In genomic region chr2:108927936-108928659, GRCh38 we compare ENCODE assay signal across 8 cellular contexts.
DNase-seq lines count a peak whose midpoint lies in the region; ATAC-seq and TF ChIP-seq lines count a peak whose summit lies in the region.

No MANE protein-coding gene starts in this region.

- CTCF ChIA-PET in CD4-positive, alpha-beta memory T cell (lab: Charles Lee; ENCODE audit: partially characterized antibody) = interaction anchor here (0.7 to 7.7 kb wide), 27 partner anchors 8 to 582 kb away, joined by 3 to 104 read pairs (median 4); partner anchors contain the start of genes EDAR and SH3RF3

- H3K27me3 ChIP-seq in CD4-positive, alpha-beta memory T cell (ENCODE audit: insufficient read depth, low read length) = no peaks in the 10 kb centered on the region
- H3K27me3 ChIP-seq in GM23248 (replicated peaks; ENCODE audit: insufficient read depth) = peaks cover 68% of the 10 kb centered on the region

- no peak overlapping the region for H3K4me3 Mint-ChIP-seq in CD4-positive, alpha-beta memory T cell
- H3K4me3 Mint-ChIP-seq in activated T-cell treated with anti-CD3 and anti-CD28 coated beads, Interleukin-2, amount 50 U/mL, for 4 hours = no peak overlapping the region
- H3K4me3 Mint-ChIP-seq in progenitor cell of endocrine pancreas (ENCODE audit: low read depth) = no peak overlapping the region

- no peaks in the 10 kb centered on the region for H3K36me3 Mint-ChIP-seq in CD4-positive, alpha-beta memory T cell
- no peaks in the 10 kb centered on the region for H3K36me3 Mint-ChIP-seq in activated T-cell treated with anti-CD3 and anti-CD28 coated beads, Interleukin-2, amount 50 U/mL, for 4 hours (ENCODE audit: insufficient read depth)
- H3K36me3 Mint-ChIP-seq in progenitor cell of endocrine pancreas (ENCODE audit: insufficient read depth) = no peaks in the 10 kb centered on the region

- H3K4me1 ChIP-seq in CD4-positive, alpha-beta memory T cell (ENCODE audit: insufficient read depth, low read length) = peaks cover 7% of the 10 kb centered on the region
- no peaks in the 10 kb centered on the region for H3K4me1 ChIP-seq in GM23248 (ENCODE audit: insufficient read depth)

- H2AFZ ChIP-seq in GM23248 = no peak overlapping the region

- peak in 4 of 5 donors; percentile 41 to 52 (median 46) for DNase-seq in CD4-positive, alpha-beta memory T cell
- DNase-seq in GM23248 = peak; percentile 79
- DNase-seq in NCI-H748 treated with DMSO at 0.1 percent for 48 hours (lab: John Stamatoyannopoulos, UW) = peak; percentile 5
- peak; percentile 31 for DNase-seq in activated T-cell treated with anti-CD3 and anti-CD28 coated beads, Interleukin-2, amount 50 U/mL, for 4 hours
- peak; percentile 2 for DNase-seq in glomerular endothelial cell (ENCODE audit: extremely low read depth, low read depth, low spot score)
- no peak for DNase-seq in progenitor cell of endocrine pancreas (ENCODE audit: low spot score, unreplicated experiment)

- WGBS in GM23248 (ENCODE audit: low coverage in 1 of 2, low lambda C conversion rate in 2 of 2, missing lambda C conversion rate in 2 of 2), 2 experiments = 56 to 60% methylated on average over 8 of the region's 8 CpGs

- no peaks in the 10 kb centered on the region for H3K27me3 Mint-ChIP-seq in CD4-positive, alpha-beta memory T cell
- no peaks in the 10 kb centered on the region for H3K27me3 Mint-ChIP-seq in activated T-cell treated with anti-CD3 and anti-CD28 coated beads, Interleukin-2, amount 50 U/mL, for 4 hours (ENCODE audit: low read depth)
- peaks cover 19% of the 10 kb centered on the region for H3K27me3 Mint-ChIP-seq in progenitor cell of endocrine pancreas

- in situ Hi-C loops in GM23248 (cut with MboI) = loop anchor here (10.0 kb wide), 1 partner anchor 577 kb away; no protein-coding TSS in a partner anchor

- intact Hi-C loops in CD4-positive, alpha-beta memory T cell (cut with micrococcal nuclease) = loop anchor here (1.0 to 10.0 kb wide), 7 partner anchors 37 to 582 kb away; partner anchors contain the start of genes EDAR and SH3RF3

- H4K20me1 ChIP-seq in GM23248 (ENCODE audit: insufficient read depth) = no peaks in the 10 kb centered on the region

- no peaks in the 10 kb centered on the region for H3K36me3 ChIP-seq in CD4-positive, alpha-beta memory T cell (ENCODE audit: insufficient read depth, low read length)
- no peaks in the 10 kb centered on the region for H3K36me3 ChIP-seq in GM23248 (ENCODE audit: low read depth)

- ATAC-seq in activated T-cell treated with anti-CD3 and anti-CD28 coated beads, Interleukin-2, amount 50 U/mL, for 4 hours = peak; percentile 50 to 53
- ATAC-seq in GM21390 (IDR thresholded peaks at IDR 0.05; ENCODE audit: unreplicated experiment) (no peak), GM21360 (IDR thresholded peaks at IDR 0.05; ENCODE audit: unreplicated experiment) (no peak)

- peaks cover 0 to 3% (median 0%) of the 10 kb centered on the region in 8 donors for H3K9me3 Mint-ChIP-seq in CD4-positive, alpha-beta memory T cell
- H3K9me3 Mint-ChIP-seq in activated T-cell treated with anti-CD3 and anti-CD28 coated beads, Interleukin-2, amount 50 U/mL, for 4 hours = no peaks in the 10 kb centered on the region
- H3K9me3 Mint-ChIP-seq in progenitor cell of endocrine pancreas (ENCODE audit: low read depth) = no peaks in the 10 kb centered on the region

- H3K4me1 Mint-ChIP-seq in CD4-positive, alpha-beta memory T cell = peaks cover 4 to 14% (median 7%) of the 10 kb centered on the region in 4 donors
- H3K4me1 Mint-ChIP-seq in activated T-cell treated with anti-CD3 and anti-CD28 coated beads, Interleukin-2, amount 50 U/mL, for 4 hours (ENCODE audit: low read depth) = peaks cover 4% of the 10 kb centered on the region
- peaks cover 9% of the 10 kb centered on the region for H3K4me1 Mint-ChIP-seq in progenitor cell of endocrine pancreas (ENCODE audit: low read depth)

- TF ChIP-seq CTCF in progenitor cell of endocrine pancreas (IDR thresholded peaks at IDR 0.05; ENCODE audit: unreplicated experiment) = peak; percentile 84

- H3K27ac ChIP-seq in CD4-positive, alpha-beta memory T cell (ENCODE audit: low read depth, low read length) = no peak overlapping the region
- H3K27ac ChIP-seq in GM23248 = no peak overlapping the region

- H3F3A ChIP-seq in GM23248 (ENCODE audit: insufficient read depth) = no peaks in the 10 kb centered on the region

- peak overlapping the region in 1 of 7 donors; percentile 2 for H3K27ac Mint-ChIP-seq in CD4-positive, alpha-beta memory T cell
- no peak overlapping the region for H3K27ac Mint-ChIP-seq in progenitor cell of endocrine pancreas

- POLR2A ChIA-PET in CD4-positive, alpha-beta memory T cell (lab: Charles Lee; ENCODE audit: partially characterized antibody) = interaction anchor here (0.9 to 1.3 kb wide), 2 partner anchors 59 to 60 kb away, joined by 3 to 4 read pairs; partner anchors contain the start of gene EDAR

- no peak overlapping the region for H3K9ac ChIP-seq in GM23248

- no peaks in the 10 kb centered on the region for H3K79me2 ChIP-seq in GM23248 (ENCODE audit: insufficient read depth)

- H3K9me3 ChIP-seq in CD4-positive, alpha-beta memory T cell (ENCODE audit: control insufficient read depth in 1 of 2, low read length in 2 of 2) = no peaks in the 10 kb centered on the region
- H3K9me3 ChIP-seq in GM23248 (ENCODE audit: low read depth) = no peaks in the 10 kb centered on the region

- H3K4me2 ChIP-seq in GM23248 (ENCODE audit: unreplicated experiment) = no peak overlapping the region

- no peaks in the 10 kb centered on the region for H3K9me2 ChIP-seq in GM23248 (ENCODE audit: insufficient read depth)

- no peak overlapping the region for H3K4me3 ChIP-seq in CD4-positive, alpha-beta memory T cell (ENCODE audit: low read length in 2 of 2)
- H3K4me3 ChIP-seq in GM23248 = no peak overlapping the region

Comparison
In these comparisons a context has a peak if more than half of its experiments do, and no peak if none do; other contexts are left out.
1. ATAC-seq: peak in activated T-cell treated with anti-CD3 and anti-CD28 coated beads, Interleukin-2, amount 50 U/mL, for 4 hours (2 of 2); none in GM21390 (single experiment) and GM21360 (single experiment).